1 cellular context compared by ENCODE assay signal in genomic region chr11:63459586-63459985, GRCh38.
TF ChIP-seq lines count a peak whose summit lies in the region.

No MANE protein-coding gene starts in this region.

TF ChIP-seq in H1, 55 proteins besides CTCF, POLR2A, EP300 and RAD21:
- TF ChIP-seq SIX5 (IDR thresholded peaks at IDR 0.05; ENCODE audit: low read depth, low read length) (no peak), MAFK (IDR thresholded peaks at IDR 0.05; ENCODE audit: low read depth, low read length) (no peak), HDAC2 (IDR thresholded peaks at IDR 0.05; ENCODE audit: borderline replicate concordance in 1 of 2, low read depth in 2 of 2, low read length in 2 of 2) (peak in 1 of 2 experiments; percentile 59; a peak in 1 of 4 replicates), TEAD4 (IDR thresholded peaks at IDR 0.05; ENCODE audit: low read depth, low read length) (peak; percentile 52; the same call in 1 of the 2 replicates), EGR1 (IDR thresholded peaks at IDR 0.05; ENCODE audit: borderline replicate concordance, low read depth, low read length) (no peak), BCL11A (IDR thresholded peaks at IDR 0.05; ENCODE audit: low read depth in 2 of 2, low read length in 2 of 2) (no peak), JUND (IDR thresholded peaks at IDR 0.05; ENCODE audit: low read length) (peak; percentile 11; the same call in 1 of the 2 replicates), POLR2AphosphoS5 (IDR thresholded peaks at IDR 0.05; ENCODE audit: low read depth, low read length) (no peak)
